In genomic region chr19:42553292-42554045, GRCh38 we compare ENCODE assay signal across 12 cellular contexts. TPM values are rescaled to one million over a fixed set of nuclear protein-coding genes. Genes with fewer than 3 reads are reported as not detected.
DNase-seq lines count a peak whose midpoint lies in the region; ATAC-seq and TF ChIP-seq lines count a peak whose summit lies in the region.
"Had no signal": no experiment of that assay in that cellular context is flagged by ENCODE, and none has a peak within 500 bp of the region (broad histone marks: within the 10 kb centered on the region; RNA-seq: fewer than 3 reads in every experiment).

No MANE protein-coding gene starts in this region.

- H3K4me1 ChIP-seq in osteoblast (ENCODE audit: insufficient read depth, low read length), result no peaks in the 10 kb centered on the region

- no peak overlapping the region for H3K4me2 ChIP-seq in osteoblast (ENCODE audit: insufficient read depth, low read length)

- no peak overlapping the region for H3K27ac ChIP-seq in osteoblast (ENCODE audit: low read depth, low read length)

- ATAC-seq in GM21576 (IDR thresholded peaks at IDR 0.05; ENCODE audit: unreplicated experiment), result no peak

- no peaks in the 10 kb centered on the region for H3K36me3 ChIP-seq in osteoblast (ENCODE audit: insufficient read depth, low read length)

- H4K20me1 ChIP-seq in osteoblast (ENCODE audit: insufficient read depth, low read length), result peaks cover 11% of the 10 kb centered on the region

- DNase-seq in Daoy (ENCODE audit: low read depth), result peak; percentile 43
- DNase-seq in NOMO-1 (lab: John Stamatoyannopoulos, UW; ENCODE audit: unreplicated experiment in 2 of 2), result peak; percentile 49 to 58
- DNase-seq in fibroblast of mammary gland (ENCODE audit: low read depth), result peak; percentile 82
- peak; percentile 82 for DNase-seq in osteoblast (ENCODE audit: insufficient read length, low spot score, missing footprints)
- DNase-seq in activated effector memory CD4-positive, alpha-beta T cell treated with anti-CD3 and anti-CD28 coated beads, Interleukin-2, amount 50 U/mL, for 16 hours, result no peak
- DNase-seq in activated naive CD4-positive, alpha-beta T cell (lab: John Stamatoyannopoulos, UW), result no peak
- DNase-seq in inferior parietal cortex (ENCODE audit: extremely low spot score), result no peak
- DNase-seq: dermis blood vessel endothelial cell, DND-41 had no signal

- TF ChIP-seq CTCF in fibroblast of mammary gland (conservative IDR thresholded peaks at IDR 0.05; ENCODE audit: control insufficient read depth, insufficient read depth, low read depth, low read length), result no peak
- no peak for TF ChIP-seq CTCF in osteoblast (IDR thresholded peaks at IDR 0.05; ENCODE audit: extremely low read depth, low read depth, low read length)

- H3K4me3 ChIP-seq in fibroblast of mammary gland (ENCODE audit: control insufficient read depth, low read depth, low read length), result no peak overlapping the region
- no peak overlapping the region for H3K4me3 ChIP-seq in osteoblast (ENCODE audit: insufficient read depth, low read length)

- H3K27me3 ChIP-seq in osteoblast (ENCODE audit: insufficient read depth, low read length), result peaks cover 40% of the 10 kb centered on the region

- no peak overlapping the region for H2AFZ ChIP-seq in osteoblast (ENCODE audit: low read length)

- H3K79me2 ChIP-seq in osteoblast (ENCODE audit: insufficient read depth, low read length), result no peaks in the 10 kb centered on the region

- H3K9me3 ChIP-seq in osteoblast (ENCODE audit: low read depth, low read length), result peaks cover 2% of the 10 kb centered on the region

RNA-seq across cellular contexts. Expression of gene CEACAM1, which starts 25.2 kb away (rescaled TPM):
- 0.17 TPM in 1 of 2 replicates, not detected in the other for total RNA-seq in Daoy (2014; rRNA removed; shearing (Covaris generic))
- total RNA-seq in osteoblast, result not detected in 2 replicates
- total RNA-seq: temporal lobe had no signal

RNA-seq across cellular contexts. Expression of gene CEACAM8, which starts 41.3 kb away (rescaled TPM):
- not detected in 2 replicates for total RNA-seq in Daoy (2014; rRNA removed; shearing (Covaris generic))
- not detected in 2 replicates for total RNA-seq in osteoblast
- total RNA-seq: dermis blood vessel endothelial cell, lower leg skin had no signal

Comparison
In these comparisons a context has a peak if more than half of its experiments do, and no peak if none do; other contexts are left out.
1. DNase-seq: peak in Daoy (single experiment), NOMO-1 (2 of 2), fibroblast of mammary gland (single experiment) and osteoblast (single experiment); none in activated effector memory CD4-positive, alpha-beta T cell treated with anti-CD3 and anti-CD28 coated beads, Interleukin-2, amount 50 U/mL, for 16 hours (single experiment), activated naive CD4-positive, alpha-beta T cell (0 of 4) and inferior parietal cortex (single experiment).